Comparison of ENCODE assay signal across 2 cellular contexts in the genomic region with DNA sequence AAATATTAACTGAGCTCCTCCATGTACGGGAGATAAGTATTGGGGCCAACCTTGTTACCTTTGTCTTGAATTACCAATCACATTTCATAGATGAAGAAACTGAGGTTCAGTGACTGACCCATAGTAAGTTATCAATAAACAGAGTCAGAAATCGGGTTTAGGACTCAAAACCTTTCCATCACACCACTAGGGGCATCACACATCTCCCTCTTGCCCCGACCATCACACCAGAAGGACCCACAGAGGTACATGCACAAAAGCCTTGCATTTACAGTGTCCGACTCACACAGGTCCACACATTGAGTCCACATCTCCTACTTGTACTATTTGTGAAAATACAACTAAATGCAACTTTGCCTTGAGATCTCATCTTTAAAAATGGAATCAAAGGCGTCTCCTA.
TF ChIP-seq lines count a peak whose summit lies in the region.

No MANE protein-coding gene starts in this region.

TF ChIP-seq in SK-N-SH, 30 proteins besides CTCF, POLR2A, EP300 and RAD21:
- TF ChIP-seq, protein P1, sequence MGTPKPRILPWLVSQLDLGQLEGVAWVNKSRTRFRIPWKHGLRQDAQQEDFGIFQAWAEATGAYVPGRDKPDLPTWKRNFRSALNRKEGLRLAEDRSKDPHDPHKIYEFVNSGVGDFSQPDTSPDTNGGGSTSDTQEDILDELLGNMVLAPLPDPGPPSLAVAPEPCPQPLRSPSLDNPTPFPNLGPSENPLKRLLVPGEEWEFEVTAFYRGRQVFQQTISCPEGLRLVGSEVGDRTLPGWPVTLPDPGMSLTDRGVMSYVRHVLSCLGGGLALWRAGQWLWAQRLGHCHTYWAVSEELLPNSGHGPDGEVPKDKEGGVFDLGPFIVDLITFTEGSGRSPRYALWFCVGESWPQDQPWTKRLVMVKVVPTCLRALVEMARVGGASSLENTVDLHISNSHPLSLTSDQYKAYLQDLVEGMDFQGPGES (IDR thresholded peaks at IDR 0.05; ENCODE audit: low read depth, low read length), result no peak
- TF ChIP-seq TCF12 (IDR thresholded peaks at IDR 0.05) (no peak), GABPA (IDR thresholded peaks at IDR 0.05; ENCODE audit: low read depth) (no peak), FOXJ3 (CRISPR knock-in tag; IDR thresholded peaks at IDR 0.05) (no peak), SIN3A (IDR thresholded peaks at IDR 0.05; ENCODE audit: borderline replicate concordance, low read depth, low read length) (no peak), JUND (IDR thresholded peaks at IDR 0.05) (no peak), ELF1 (IDR thresholded peaks at IDR 0.05) (no peak), EZH2phosphoT487 (IDR thresholded peaks at IDR 0.05; ENCODE audit: borderline replicate concordance, low read depth) (no peak), SMC3 (IDR thresholded peaks at IDR 0.05; ENCODE audit: low read depth, low read length) (no peak), TEAD4 (IDR thresholded peaks at IDR 0.05; ENCODE audit: borderline replicate concordance, insufficient read depth) (no peak), RCOR1 (IDR thresholded peaks at IDR 0.05; ENCODE audit: low read length) (no peak), FOSL2 (IDR thresholded peaks at IDR 0.05; ENCODE audit: borderline replicate concordance, low read depth) (no peak), RFX5 (IDR thresholded peaks at IDR 0.05; ENCODE audit: low read length) (no peak)
- TF ChIP-seq, protein P2, sequence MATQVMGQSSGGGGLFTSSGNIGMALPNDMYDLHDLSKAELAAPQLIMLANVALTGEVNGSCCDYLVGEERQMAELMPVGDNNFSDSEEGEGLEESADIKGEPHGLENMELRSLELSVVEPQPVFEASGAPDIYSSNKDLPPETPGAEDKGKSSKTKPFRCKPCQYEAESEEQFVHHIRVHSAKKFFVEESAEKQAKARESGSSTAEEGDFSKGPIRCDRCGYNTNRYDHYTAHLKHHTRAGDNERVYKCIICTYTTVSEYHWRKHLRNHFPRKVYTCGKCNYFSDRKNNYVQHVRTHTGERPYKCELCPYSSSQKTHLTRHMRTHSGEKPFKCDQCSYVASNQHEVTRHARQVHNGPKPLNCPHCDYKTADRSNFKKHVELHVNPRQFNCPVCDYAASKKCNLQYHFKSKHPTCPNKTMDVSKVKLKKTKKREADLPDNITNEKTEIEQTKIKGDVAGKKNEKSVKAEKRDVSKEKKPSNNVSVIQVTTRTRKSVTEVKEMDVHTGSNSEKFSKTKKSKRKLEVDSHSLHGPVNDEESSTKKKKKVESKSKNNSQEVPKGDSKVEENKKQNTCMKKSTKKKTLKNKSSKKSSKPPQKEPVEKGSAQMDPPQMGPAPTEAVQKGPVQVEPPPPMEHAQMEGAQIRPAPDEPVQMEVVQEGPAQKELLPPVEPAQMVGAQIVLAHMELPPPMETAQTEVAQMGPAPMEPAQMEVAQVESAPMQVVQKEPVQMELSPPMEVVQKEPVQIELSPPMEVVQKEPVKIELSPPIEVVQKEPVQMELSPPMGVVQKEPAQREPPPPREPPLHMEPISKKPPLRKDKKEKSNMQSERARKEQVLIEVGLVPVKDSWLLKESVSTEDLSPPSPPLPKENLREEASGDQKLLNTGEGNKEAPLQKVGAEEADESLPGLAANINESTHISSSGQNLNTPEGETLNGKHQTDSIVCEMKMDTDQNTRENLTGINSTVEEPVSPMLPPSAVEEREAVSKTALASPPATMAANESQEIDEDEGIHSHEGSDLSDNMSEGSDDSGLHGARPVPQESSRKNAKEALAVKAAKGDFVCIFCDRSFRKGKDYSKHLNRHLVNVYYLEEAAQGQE (IDR thresholded peaks at IDR 0.05; ENCODE audit: low read depth, low read length), result no peak
- TF ChIP-seq, protein P3, sequence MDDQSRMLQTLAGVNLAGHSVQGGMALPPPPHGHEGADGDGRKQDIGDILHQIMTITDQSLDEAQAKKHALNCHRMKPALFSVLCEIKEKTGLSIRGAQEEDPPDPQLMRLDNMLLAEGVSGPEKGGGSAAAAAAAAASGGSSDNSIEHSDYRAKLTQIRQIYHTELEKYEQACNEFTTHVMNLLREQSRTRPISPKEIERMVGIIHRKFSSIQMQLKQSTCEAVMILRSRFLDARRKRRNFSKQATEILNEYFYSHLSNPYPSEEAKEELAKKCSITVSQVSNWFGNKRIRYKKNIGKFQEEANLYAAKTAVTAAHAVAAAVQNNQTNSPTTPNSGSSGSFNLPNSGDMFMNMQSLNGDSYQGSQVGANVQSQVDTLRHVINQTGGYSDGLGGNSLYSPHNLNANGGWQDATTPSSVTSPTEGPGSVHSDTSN (IDR thresholded peaks at IDR 0.05), result no peak

TF ChIP-seq in SK-N-SH treated with all-trans-retinoic acid at 6 μM for 48 hours, 23 proteins besides CTCF, POLR2A, EP300 and RAD21:
- TF ChIP-seq, protein P4, sequence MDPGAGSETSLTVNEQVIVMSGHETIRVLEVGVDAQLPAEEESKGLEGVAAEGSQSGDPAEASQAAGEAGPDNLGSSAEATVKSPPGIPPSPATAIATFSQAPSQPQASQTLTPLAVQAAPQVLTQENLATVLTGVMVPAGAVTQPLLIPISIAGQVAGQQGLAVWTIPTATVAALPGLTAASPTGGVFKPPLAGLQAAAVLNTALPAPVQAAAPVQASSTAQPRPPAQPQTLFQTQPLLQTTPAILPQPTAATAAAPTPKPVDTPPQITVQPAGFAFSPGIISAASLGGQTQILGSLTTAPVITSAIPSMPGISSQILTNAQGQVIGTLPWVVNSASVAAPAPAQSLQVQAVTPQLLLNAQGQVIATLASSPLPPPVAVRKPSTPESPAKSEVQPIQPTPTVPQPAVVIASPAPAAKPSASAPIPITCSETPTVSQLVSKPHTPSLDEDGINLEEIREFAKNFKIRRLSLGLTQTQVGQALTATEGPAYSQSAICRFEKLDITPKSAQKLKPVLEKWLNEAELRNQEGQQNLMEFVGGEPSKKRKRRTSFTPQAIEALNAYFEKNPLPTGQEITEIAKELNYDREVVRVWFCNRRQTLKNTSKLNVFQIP (CRISPR knock-in tag; IDR thresholded peaks at IDR 0.05; ENCODE audit: borderline replicate concordance, low read depth), result no peak
TF ChIP-seq in SK-N-SH treated with all-trans-retinoic acid at 6 μM for 48 hours: peak in this region for 0.
